Comparison of ENCODE assay signal across 15 cellular contexts in genomic region chr16:2915196-2915929, GRCh38. TPM values are rescaled to one million over a fixed set of nuclear protein-coding genes. Genes with fewer than 3 reads are reported as not detected.
DNase-seq lines count a peak whose midpoint lies in the region; ATAC-seq and TF ChIP-seq lines count a peak whose summit lies in the region.
"Had no signal": no experiment of that assay in that cellular context is flagged by ENCODE, and none has a peak within 500 bp of the region (broad histone marks: within the 10 kb centered on the region; RNA-seq: fewer than 3 reads in every experiment).

No MANE protein-coding gene starts in this region.

- H2BK12ac ChIP-seq in mesenchymal stem cell (ENCODE audit: low read length in 2 of 2): peak overlapping the region in 1 of 2 experiments; percentile 42

- no peak for TF ChIP-seq EP300 in transverse colon (IDR thresholded peaks at IDR 0.05; ENCODE audit: low read depth)

- no peak overlapping the region for H2AK5ac ChIP-seq in mesenchymal stem cell (ENCODE audit: low read length, severe bottlenecking)

- POLR2A ChIA-PET in HEK293 (lab: Yijun Ruan, JAX): interaction anchor here (1.3 to 1.7 kb wide), 3 partner anchors 10 to 32 kb away, joined by 4 to 7 read pairs (median 4); partner anchors contain the start of gene FLYWCH2
- POLR2A ChIA-PET in activated CD8-positive, alpha-beta T cell treated with anti-CD3 and anti-CD28 coated beads, Interleukin-2, amount 10 ng/mL, durations not matched to agents 7 days and 5 days (lab: Charles Lee): no interaction called here

- no peaks in the 10 kb centered on the region for H3K27me3 ChIP-seq in mesenchymal stem cell (ENCODE audit: control insufficient read depth in 1 of 2, insufficient read depth in 1 of 2, low read length in 2 of 2)
- no peaks in the 10 kb centered on the region for H3K27me3 ChIP-seq in transverse colon

- peak overlapping the region; percentile 23 for H3K27ac ChIP-seq in C4-2B
- H3K27ac ChIP-seq in HEK293 (ENCODE audit: extremely low read depth, low read depth, low read length): peak overlapping the region; percentile 38; the same call in 1 of the 2 replicates
- peak overlapping the region; percentile 43 for H3K27ac ChIP-seq in mesenchymal stem cell (ENCODE audit: low read length, poor library complexity, severe bottlenecking)
- H3K27ac ChIP-seq in transverse colon: no peak overlapping the region

- H3K9me3 ChIP-seq in HEK293 (ENCODE audit: control insufficient read depth, insufficient read depth, low read depth, low read length): no peaks in the 10 kb centered on the region
- H3K9me3 ChIP-seq in mesenchymal stem cell (ENCODE audit: control insufficient read depth, low read length): no peaks in the 10 kb centered on the region
- no peaks in the 10 kb centered on the region for H3K9me3 ChIP-seq in transverse colon

- no peak overlapping the region for H4K8ac ChIP-seq in mesenchymal stem cell (ENCODE audit: low read length)

- no peak overlapping the region for H3K18ac ChIP-seq in mesenchymal stem cell (ENCODE audit: low read depth in 1 of 2, low read length in 2 of 2)

- H3K4me1 Mint-ChIP-seq in activated CD8-positive, alpha-beta T cell treated with anti-CD3 and anti-CD28 coated beads, Interleukin-2, amount 10 ng/mL, durations not matched to agents 7 days and 5 days (ENCODE audit: low read depth): peaks cover 32% of the 10 kb centered on the region

- no peak overlapping the region for H2BK15ac ChIP-seq in mesenchymal stem cell (ENCODE audit: low read depth, poor library complexity, severe bottlenecking)

- H3K4me3 ChIP-seq in HEK293 (ENCODE audit: low read depth, low read length): no peak overlapping the region
- no peak overlapping the region for H3K4me3 ChIP-seq in mesenchymal stem cell (ENCODE audit: insufficient read depth in 1 of 2, low read depth in 1 of 2, low read length in 2 of 2)
- H3K4me3 ChIP-seq in transverse colon: no peak overlapping the region
- H3K4me3 ChIP-seq: skin epidermis had no signal

- no peak overlapping the region for H2BK5ac ChIP-seq in mesenchymal stem cell (ENCODE audit: low read depth, low read length, poor library complexity, severe bottlenecking)

- H3K9ac ChIP-seq in mesenchymal stem cell (ENCODE audit: low read length): peak overlapping the region; percentile 60

- TF ChIP-seq POLR2A in transverse colon (IDR thresholded peaks at IDR 0.05): no peak

- CTCF ChIA-PET in HEK293 (lab: Yijun Ruan, JAX): interaction anchor here (0.7 to 2.2 kb wide), 5 partner anchors 8 to 109 kb away, joined by 3 to 7 read pairs (median 6); no protein-coding TSS in a partner anchor
- CTCF ChIA-PET in activated CD8-positive, alpha-beta T cell treated with anti-CD3 and anti-CD28 coated beads, Interleukin-2, amount 10 ng/mL, durations not matched to agents 7 days and 5 days (lab: Charles Lee): interaction anchor here (1.2 to 3.0 kb wide), 5 partner anchors 9 to 76 kb away, joined by 4 to 18 read pairs (median 5); no protein-coding TSS in a partner anchor

- H4K91ac ChIP-seq in mesenchymal stem cell (ENCODE audit: low read length): no peak overlapping the region

- no peak overlapping the region for H3K4ac ChIP-seq in mesenchymal stem cell (ENCODE audit: low read depth in 1 of 2, low read length in 2 of 2)

- H3K4me3 Mint-ChIP-seq in activated CD8-positive, alpha-beta T cell treated with anti-CD3 and anti-CD28 coated beads, Interleukin-2, amount 10 ng/mL, durations not matched to agents 7 days and 5 days: no peak overlapping the region
- H3K4me3 Mint-ChIP-seq: CD8-positive, alpha-beta memory T cell had no signal

- H2AFZ ChIP-seq in mesenchymal stem cell (ENCODE audit: low read depth, low read length): no peak overlapping the region

- H3K14ac ChIP-seq in mesenchymal stem cell (ENCODE audit: low read length in 2 of 2): no peak overlapping the region

- 93% methylated on average over 13 of the region's 13 CpGs for WGBS in mesenchymal stem cell
- WGBS in transverse colon (ENCODE audit: low coverage in 1 of 2), 2 donors: 86 to 88% methylated on average over 6 to 13 of the region's 13 CpGs

- in situ Hi-C loops in transverse colon (cut with MboI; ENCODE audit: low pct_ligation_motif_present in 1 of 4, low pct_unique_long_range_greater_than_20kb in 1 of 4, low sequenced_read_pairs in 3 of 4): loop anchor here in 1 of 4 donors (5.0 kb wide), 1 partner anchor 38 kb away; no protein-coding TSS in a partner anchor

- intact Hi-C loops in cardiac septum (cut with DNase I) (no loop called here), transverse colon (cut with DNase I; ENCODE audit: low total_unique reads) (no loop called here)

- H3K23ac ChIP-seq in mesenchymal stem cell (ENCODE audit: low read length in 2 of 2): no peak overlapping the region

- peaks cover 21% of the 10 kb centered on the region for H3K36me3 Mint-ChIP-seq in activated CD8-positive, alpha-beta T cell treated with anti-CD3 and anti-CD28 coated beads, Interleukin-2, amount 10 ng/mL, durations not matched to agents 7 days and 5 days (ENCODE audit: low read depth)

- H3K9me3 Mint-ChIP-seq in activated CD8-positive, alpha-beta T cell treated with anti-CD3 and anti-CD28 coated beads, Interleukin-2, amount 10 ng/mL, durations not matched to agents 7 days and 5 days (ENCODE audit: insufficient read depth): no peaks in the 10 kb centered on the region
- H3K9me3 Mint-ChIP-seq: CD8-positive, alpha-beta memory T cell; naive B cell had no signal

- H3K79me1 ChIP-seq in mesenchymal stem cell (replicated peaks; ENCODE audit: low read length, poor library complexity, severe bottlenecking): peaks cover 10% of the 10 kb centered on the region

- ATAC-seq in activated CD8-positive, alpha-beta T cell treated with anti-CD3 and anti-CD28 coated beads, Interleukin-2, amount 10 ng/mL, durations not matched to agents 7 days and 5 days: no peak

- peaks cover 3% of the 10 kb centered on the region for H3K27me3 Mint-ChIP-seq in activated CD8-positive, alpha-beta T cell treated with anti-CD3 and anti-CD28 coated beads, Interleukin-2, amount 10 ng/mL, durations not matched to agents 7 days and 5 days (ENCODE audit: low read depth)
- H3K27me3 Mint-ChIP-seq: CD8-positive, alpha-beta memory T cell; naive B cell had no signal

- no peak overlapping the region for H3K4me2 ChIP-seq in mesenchymal stem cell (ENCODE audit: low read length, poor library complexity, severe bottlenecking)

- no peak for DNase-seq in activated CD8-positive, alpha-beta T cell treated with anti-CD3 and anti-CD28 coated beads, Interleukin-2, amount 10 ng/mL, durations not matched to agents 7 days and 5 days
- DNase-seq in mesenchymal stem cell (no peak), cardiac septum (ENCODE audit: low spot score) (no peak), transverse colon (no peak), RKO (ENCODE audit: low spot score) (no peak), SHP77 treated with DMSO at 0.1 percent for 48 hours (lab: John Stamatoyannopoulos, UW) (no peak)
- DNase-seq: CD8-positive, alpha-beta memory T cell; naive B cell; NCI-H446; T-helper 9 cell had no signal

- TF ChIP-seq CTCF in C4-2B (conservative IDR thresholded peaks at IDR 0.05) (no peak), HEK293 (tag by site-specific recombination; IDR thresholded peaks at IDR 0.05) (no peak), transverse colon (IDR thresholded peaks at IDR 0.05) (no peak)

- 0 out of 2 replicates have a peak, but pooled peaks cover 4% of the 10 kb centered on the region for H3K4me1 ChIP-seq in HEK293 (ENCODE audit: control insufficient read depth, insufficient read depth, low read length)
- H3K4me1 ChIP-seq in mesenchymal stem cell (ENCODE audit: control insufficient read depth, insufficient read depth, low read depth, low read length): peaks cover 15% of the 10 kb centered on the region
- peaks cover 0 to 23% (median 7%) of the 10 kb centered on the region in 4 donors for H3K4me1 ChIP-seq in transverse colon

- peaks cover 7 to 10% of the 10 kb centered on the region in 2 experiments; a peak in 2 of 3 replicates for H3K36me3 ChIP-seq in HEK293 (ENCODE audit: control insufficient read depth in 2 of 2, insufficient read depth in 1 of 2, low read length in 2 of 2)
- peaks cover 23 to 35% of the 10 kb centered on the region in 2 experiments for H3K36me3 ChIP-seq in mesenchymal stem cell (ENCODE audit: control insufficient read depth in 1 of 2, insufficient read depth in 2 of 2, low read depth in 1 of 2, low read length in 2 of 2)
- peaks cover 0 to 11% (median 0%) of the 10 kb centered on the region in 4 donors for H3K36me3 ChIP-seq in transverse colon

- no peak overlapping the region for H2BK120ac ChIP-seq in mesenchymal stem cell (ENCODE audit: low read depth, low read length)

- peak overlapping the region; percentile 12 for H3K27ac Mint-ChIP-seq in activated CD8-positive, alpha-beta T cell treated with anti-CD3 and anti-CD28 coated beads, Interleukin-2, amount 10 ng/mL, durations not matched to agents 7 days and 5 days
- H3K27ac Mint-ChIP-seq: naive B cell had no signal

RNA-seq across cellular contexts. Expression of gene FLYWCH1, which starts 3.6 kb away (rescaled TPM):
- 10 to 100 TPM; 44.6 to 48.9 TPM for total RNA-seq in activated CD8-positive, alpha-beta T cell treated with anti-CD3 and anti-CD28 coated beads, Interleukin-2, amount 10 ng/mL, durations not matched to agents 7 days and 5 days
- 18.4 TPM for polyA plus RNA-seq in mesenchymal stem cell (2013, experiment 1 of 2)
- 17.3 TPM for polyA plus RNA-seq in mesenchymal stem cell (2013, experiment 2 of 2)
- total RNA-seq in cardiac septum (43.5 TPM), transverse colon (10 to 100 TPM; 29.1 to 59.1 (median 34.6) TPM)

RNA-seq across cellular contexts. Expression of gene FLYWCH2, which starts 32.3 kb away (rescaled TPM):
- total RNA-seq in activated CD8-positive, alpha-beta T cell treated with anti-CD3 and anti-CD28 coated beads, Interleukin-2, amount 10 ng/mL, durations not matched to agents 7 days and 5 days: 10 to 100 TPM; 22.5 to 22.8 TPM
- 32.0 TPM for polyA plus RNA-seq in mesenchymal stem cell (2013, experiment 1 of 2)
- polyA plus RNA-seq in mesenchymal stem cell (2013, experiment 2 of 2): 33.1 TPM
- total RNA-seq in cardiac septum: 20.8 TPM
- total RNA-seq in transverse colon: 10 to 100 TPM; 35.0 to 74.4 (median 50.9) TPM

RNA-seq across cellular contexts. Expression of gene KREMEN2, which starts 48.7 kb away (rescaled TPM):
- under 1 TPM in 1 of 2 experiments, not detected in 1; 0.18 TPM for total RNA-seq in activated CD8-positive, alpha-beta T cell treated with anti-CD3 and anti-CD28 coated beads, Interleukin-2, amount 10 ng/mL, durations not matched to agents 7 days and 5 days
- not detected for polyA plus RNA-seq in mesenchymal stem cell (2013, experiment 1 of 2)
- polyA plus RNA-seq in mesenchymal stem cell (2013, experiment 2 of 2): 0.01 TPM
- total RNA-seq in cardiac septum (not detected), transverse colon (1 to 10 TPM in 2 of 4 donors, under 1 TPM in 1, not detected in 1; 0.79 to 3.2 (median 1.1) TPM)
- total RNA-seq: CD8-positive, alpha-beta memory T cell; dermis microvascular lymphatic vessel endothelial cell; subcutaneous adipose tissue had no signal
- polyA plus RNA-seq: CD8-positive, alpha-beta memory T cell had no signal

RNA-seq across cellular contexts. Expression of gene PAQR4, which starts 53.8 kb away (rescaled TPM):
- total RNA-seq in activated CD8-positive, alpha-beta T cell treated with anti-CD3 and anti-CD28 coated beads, Interleukin-2, amount 10 ng/mL, durations not matched to agents 7 days and 5 days: 10 to 100 TPM; 53.6 to 57.7 TPM
- polyA plus RNA-seq in mesenchymal stem cell (2013, experiment 1 of 2): 4.9 TPM
- polyA plus RNA-seq in mesenchymal stem cell (2013, experiment 2 of 2): 4.8 TPM
- total RNA-seq in cardiac septum (10.9 TPM), transverse colon (1 to 10 TPM in 3 of 4 donors, not detected in 1; 3.0 to 5.9 (median 4.4) TPM)

RNA-seq across cellular contexts. Expression of gene PRSS22, which starts 57.4 kb away (rescaled TPM):
- not detected for total RNA-seq in activated CD8-positive, alpha-beta T cell treated with anti-CD3 and anti-CD28 coated beads, Interleukin-2, amount 10 ng/mL, durations not matched to agents 7 days and 5 days
- not detected for polyA plus RNA-seq in mesenchymal stem cell (2013, experiment 1 of 2)
- polyA plus RNA-seq in mesenchymal stem cell (2013, experiment 2 of 2): not detected
- total RNA-seq in cardiac septum (not detected), transverse colon (10 to 100 TPM in 1 of 4 donors, 1 to 10 TPM in 1, not detected in 2; 2.5 to 11.2 TPM)
- total RNA-seq: CD8-positive, alpha-beta memory T cell; dermis microvascular lymphatic vessel endothelial cell had no signal
- polyA plus RNA-seq: CD8-positive, alpha-beta memory T cell had no signal

Comparison
In these comparisons a context has a peak if more than half of its experiments do, and no peak if none do; other contexts are left out.
1. H3K27ac ChIP-seq: peak in C4-2B (single experiment), HEK293 (single experiment) and mesenchymal stem cell (single experiment); none in transverse colon (0 of 4).